ENCODE assay signal across 10 cellular contexts in genomic region chr4:99868126-99868596, GRCh38. TPM values are rescaled to one million over a fixed set of nuclear protein-coding genes. Genes with fewer than 3 reads are reported as not detected.
A peak's percentile ranks its signal among the peaks of the same experiment; 100 is the strongest.
DNase-seq lines count a peak whose midpoint lies in the region; ATAC-seq and TF ChIP-seq lines count a peak whose summit lies in the region.
"Had no signal": no experiment of that assay in that cellular context is flagged by ENCODE, and none has a peak within 500 bp of the region (broad histone marks: within the 10 kb centered on the region; RNA-seq: fewer than 3 reads in every experiment).

No MANE protein-coding gene starts in this region.

- peaks cover 3% of the 10 kb centered on the region; the same call in 1 of the 2 replicates for H3K27me3 ChIP-seq in BJ (ENCODE audit: control insufficient read depth, insufficient read depth, low read length)
- H3K27me3 ChIP-seq in kidney epithelial cell (ENCODE audit: control insufficient read depth, insufficient read depth, low read length), result no peaks in the 10 kb centered on the region
- H3K27me3 ChIP-seq: neutrophil had no signal

- POLR2A ChIA-PET in BJ (lab: Charles Lee), result no interaction called here

- H3K4me3 Mint-ChIP-seq in activated naive CD8-positive, alpha-beta T cell treated with anti-CD3 and anti-CD28 coated beads for 36 hours, result no peak overlapping the region
- H3K4me3 Mint-ChIP-seq: activated T-helper 1 cell treated with anti-CD3 and anti-CD28 coated beads, Interleukin-12 subunit alpha, Interleukin-12 subunit beta, Interleukin-2, Interleukin-4 antibody, amounts not matched to agents 30 ng/mL and 10 ng/mL and 1 ng/mL, durations not matched to agents 14 hours and 24 hours and 36 hours had no signal

- DNase-seq in BJ (ENCODE audit: low read depth) (peak; percentile 72), HFF-Myc (ENCODE audit: extremely low read depth, low read depth) (peak; percentile 57), kidney epithelial cell (ENCODE audit: low read depth) (peak; percentile 21), NCI-H446 (lab: John Stamatoyannopoulos, UW) (no peak), NCI-H524 treated with DMSO at 0.1 percent for 48 hours (lab: John Stamatoyannopoulos, UW) (no peak), C1 segment of cervical spinal cord (lab: John Stamatoyannopoulos, UW) (no peak)
- no peak for DNase-seq in activated naive CD8-positive, alpha-beta T cell treated with anti-CD3 and anti-CD28 coated beads for 36 hours

- CTCF ChIA-PET in BJ (lab: Yijun Ruan, JAX), result interaction anchor here (0.6 to 0.7 kb wide), 2 partner anchors 156 to 705 kb away, joined by 3 read pairs; no protein-coding TSS in a partner anchor

- TF ChIP-seq CTCF in BJ (IDR thresholded peaks at IDR 0.05; ENCODE audit: insufficient read depth, low read depth, low read length) (no peak), HFF-Myc (IDR thresholded peaks at IDR 0.05; ENCODE audit: low read depth, low read length, missing control alignments) (no peak), kidney epithelial cell (IDR thresholded peaks at IDR 0.05; ENCODE audit: insufficient read depth, low read length, poor library complexity, severe bottlenecking) (no peak)

- H3K36me3 Mint-ChIP-seq in activated naive CD8-positive, alpha-beta T cell treated with anti-CD3 and anti-CD28 coated beads for 36 hours, result peaks cover 30% of the 10 kb centered on the region

- no peaks in the 10 kb centered on the region for H3K9me3 Mint-ChIP-seq in activated naive CD8-positive, alpha-beta T cell treated with anti-CD3 and anti-CD28 coated beads for 36 hours
- H3K9me3 Mint-ChIP-seq: activated T-helper 1 cell treated with anti-CD3 and anti-CD28 coated beads, Interleukin-12 subunit alpha, Interleukin-12 subunit beta, Interleukin-2, Interleukin-4 antibody, amounts not matched to agents 30 ng/mL and 10 ng/mL and 1 ng/mL, durations not matched to agents 14 hours and 24 hours and 36 hours had no signal

- peak overlapping the region; percentile 55 for H3K27ac Mint-ChIP-seq in activated naive CD8-positive, alpha-beta T cell treated with anti-CD3 and anti-CD28 coated beads for 36 hours
- H3K27ac Mint-ChIP-seq: activated T-helper 1 cell treated with anti-CD3 and anti-CD28 coated beads, Interleukin-12 subunit alpha, Interleukin-12 subunit beta, Interleukin-2, Interleukin-4 antibody, amounts not matched to agents 30 ng/mL and 10 ng/mL and 1 ng/mL, durations not matched to agents 14 hours and 24 hours and 36 hours had no signal

- no peak overlapping the region for H3K4me3 ChIP-seq in BJ (ENCODE audit: low read depth, low read length)
- no peak overlapping the region for H3K4me3 ChIP-seq in HFF-Myc (replicated peaks; ENCODE audit: low read depth, low read length)
- no peak overlapping the region for H3K4me3 ChIP-seq in kidney epithelial cell (ENCODE audit: low read depth, low read length)

- ATAC-seq in GM18867 (IDR thresholded peaks at IDR 0.05; ENCODE audit: unreplicated experiment), result no peak

- no peaks in the 10 kb centered on the region for H3K36me3 ChIP-seq in BJ (ENCODE audit: control insufficient read depth, insufficient read depth, low read length)
- no peaks in the 10 kb centered on the region for H3K36me3 ChIP-seq in kidney epithelial cell (ENCODE audit: control insufficient read depth, insufficient read depth, low read length)

- H3K27me3 Mint-ChIP-seq in activated naive CD8-positive, alpha-beta T cell treated with anti-CD3 and anti-CD28 coated beads for 36 hours, result no peaks in the 10 kb centered on the region

- H3K4me1 Mint-ChIP-seq in activated naive CD8-positive, alpha-beta T cell treated with anti-CD3 and anti-CD28 coated beads for 36 hours, result peaks cover 8% of the 10 kb centered on the region

RNA-seq across cellular contexts. Expression of gene LAMTOR3, which starts 26.1 kb away (rescaled TPM):
- 17.6 and 46.0 TPM in 2 replicates for polyA plus RNA-seq in BJ (2011; rRNA removed)
- polyA minus RNA-seq in BJ (2011; rRNA and poly(A)+ RNA removed), result 5.9 and 6.4 TPM in 2 replicates
- total RNA-seq in activated naive CD8-positive, alpha-beta T cell treated with anti-CD3 and anti-CD28 coated beads for 36 hours, result 10 to 100 TPM; 33.6 to 35.1 TPM
- 60.7 and 71.4 TPM in 2 replicates for total RNA-seq in kidney epithelial cell

RNA-seq across cellular contexts. Expression of gene DAPP1, which starts 51.5 kb away (rescaled TPM):
- polyA plus RNA-seq in BJ (2011; rRNA removed), result not detected in 2 replicates
- not detected in 2 replicates for polyA minus RNA-seq in BJ (2011; rRNA and poly(A)+ RNA removed)
- 10 to 100 TPM; 37.9 to 39.7 TPM for total RNA-seq in activated naive CD8-positive, alpha-beta T cell treated with anti-CD3 and anti-CD28 coated beads for 36 hours
- 25.7 and 29.0 TPM in 2 replicates for total RNA-seq in kidney epithelial cell

Comparison
In these comparisons a context has a peak if more than half of its experiments do, and no peak if none do; other contexts are left out.
1. DNase-seq: peak in BJ (single experiment), HFF-Myc (single experiment) and kidney epithelial cell (single experiment); none in activated naive CD8-positive, alpha-beta T cell treated with anti-CD3 and anti-CD28 coated beads for 36 hours (single experiment), NCI-H446 (0 of 2), NCI-H524 treated with DMSO at 0.1 percent for 48 hours (single experiment) and C1 segment of cervical spinal cord (0 of 14).